Comparison of ENCODE assay signal across 8 cellular contexts in genomic region chr2:10303174-10303633, GRCh38. TPM values are rescaled to one million over a fixed set of nuclear protein-coding genes. Genes with fewer than 3 reads are reported as not detected.
A peak's percentile ranks its signal among the peaks of the same experiment; 100 is the strongest.
DNase-seq lines count a peak whose midpoint lies in the region; ATAC-seq and TF ChIP-seq lines count a peak whose summit lies in the region.

No MANE protein-coding gene starts in this region.

- in situ Hi-C loops in HAP-1 (cut with MboI; ENCODE audit: low sequenced_read_pairs): no loop called here

- H3K36me3 ChIP-seq in HAP-1 (replicated peaks): no peaks in the 10 kb centered on the region
- no peaks in the 10 kb centered on the region for H3K36me3 ChIP-seq in colonic mucosa
- no peaks in the 10 kb centered on the region for H3K36me3 ChIP-seq in mucosa of rectum (ENCODE audit: control insufficient read depth in 2 of 2, insufficient read depth in 2 of 2, low read length in 2 of 2)
- H3K36me3 ChIP-seq in aorta (ENCODE audit: control insufficient read depth in 1 of 2, insufficient read depth in 2 of 2, low read length in 1 of 2): no peaks in the 10 kb centered on the region

- TF ChIP-seq CTCF in C4-2B (conservative IDR thresholded peaks at IDR 0.05): no peak
- no peak for TF ChIP-seq CTCF in RWPE1 (conservative IDR thresholded peaks at IDR 0.05; ENCODE audit: low read depth)
- TF ChIP-seq CTCF in colonic mucosa (IDR thresholded peaks at IDR 0.05): no peak

- H3K9me3 ChIP-seq in HAP-1 (no peaks in the 10 kb centered on the region), colonic mucosa (no peaks in the 10 kb centered on the region), mucosa of rectum (ENCODE audit: control insufficient read depth in 2 of 2, low read length in 2 of 2) (no peaks in the 10 kb centered on the region), aorta (ENCODE audit: control insufficient read depth, low read length) (no peaks in the 10 kb centered on the region)

- peak overlapping the region; percentile 71 for H3K27ac ChIP-seq in C4-2B
- H3K27ac ChIP-seq in RWPE1: peak overlapping the region; percentile 80
- H3K27ac ChIP-seq in colonic mucosa: peak overlapping the region; percentile 85
- H3K27ac ChIP-seq in mucosa of rectum (ENCODE audit: low read depth in 2 of 2, low read length in 2 of 2): peak overlapping the region; percentile 86 to 87
- peak overlapping the region in 1 of 2 donors; percentile 45 for H3K27ac ChIP-seq in aorta (ENCODE audit: low read depth in 1 of 2, low read length in 2 of 2)

- no peaks in the 10 kb centered on the region for H3K27me3 ChIP-seq in HAP-1 (ENCODE audit: low read depth)
- H3K27me3 ChIP-seq in colonic mucosa: no peaks in the 10 kb centered on the region
- no peaks in the 10 kb centered on the region for H3K27me3 ChIP-seq in mucosa of rectum (ENCODE audit: control insufficient read depth in 2 of 2, insufficient read depth in 2 of 2, low read length in 2 of 2)
- no peaks in the 10 kb centered on the region for H3K27me3 ChIP-seq in aorta (ENCODE audit: control insufficient read depth in 1 of 2, insufficient read depth in 2 of 2, low read length in 1 of 2)

- intact Hi-C loops in colonic mucosa (cut with DNase I): no loop called here
- intact Hi-C loops in aorta (cut with DNase I): loop anchor here (2.0 to 5.0 kb wide), 4 partner anchors 102 to 181 kb away; partner anchors contain the start of genes ODC1 (in 1 of the 2) and RRM2 (in 1 of the 2)

- DNase-seq in HAP-1 (ENCODE audit: low spot score in 2 of 2): peak in 1 of 2 experiments; percentile 42
- no peak for DNase-seq in RWPE1 (ENCODE audit: low spot score)
- peak; percentile 49 for DNase-seq in colonic mucosa
- DNase-seq in aorta: peak; percentile 63 to 79
- no peak for DNase-seq in NCI-H128 (lab: John Stamatoyannopoulos, UW; ENCODE audit: unreplicated experiment)
- DNase-seq in hippocampal formation (lab: John Stamatoyannopoulos, UW): no peak

- WGBS in aorta, 2 donors: 1% methylated on average over 41 to 42 of the region's 42 CpGs

- peak overlapping the region; percentile 74 to 88 for H3K9ac ChIP-seq in colonic mucosa (ENCODE audit: low read depth in 2 of 2, low read length in 2 of 2)
- peak overlapping the region; percentile 76 to 87 for H3K9ac ChIP-seq in mucosa of rectum (ENCODE audit: low read depth in 1 of 2, low read length in 2 of 2)

- H3K4me3 ChIP-seq in HAP-1: peak overlapping the region; percentile 68
- H3K4me3 ChIP-seq in colonic mucosa: peak overlapping the region; percentile 94
- H3K4me3 ChIP-seq in mucosa of rectum (ENCODE audit: low read length in 2 of 2): peak overlapping the region; percentile 89 to 91
- peak overlapping the region; percentile 66 to 91 for H3K4me3 ChIP-seq in aorta (ENCODE audit: low read length in 2 of 2)

- ATAC-seq in aorta (ENCODE audit: low FRiP score): peak; percentile 7

- H3K4me1 ChIP-seq in HAP-1: peaks cover 17% of the 10 kb centered on the region
- peaks cover 20% of the 10 kb centered on the region for H3K4me1 ChIP-seq in colonic mucosa
- peaks cover 30 to 38% of the 10 kb centered on the region in 2 donors for H3K4me1 ChIP-seq in mucosa of rectum (ENCODE audit: control insufficient read depth in 2 of 2, insufficient read depth in 2 of 2, low read length in 2 of 2)
- H3K4me1 ChIP-seq in aorta (ENCODE audit: control insufficient read depth in 1 of 2, insufficient read depth in 2 of 2, low read length in 2 of 2): no peaks in the 10 kb centered on the region

- POLR2A ChIA-PET in RWPE1 (lab: Yijun Ruan, JAX; ENCODE audit: low non-redundant PET): interaction anchor here (0.6 to 1.4 kb wide), 2 partner anchors 106 to 338 kb away, joined by 4 to 6 read pairs; no protein-coding TSS in a partner anchor

- CTCF ChIA-PET in RWPE1 (lab: Yijun Ruan, JAX): interaction anchor here (1.1 to 1.9 kb wide), 3 partner anchors 106 to 179 kb away, joined by 3 to 9 read pairs (median 7); no protein-coding TSS in a partner anchor

RNA-seq across cellular contexts. Expression of gene HPCAL1, which starts 0.5 kb away (rescaled TPM):
- total RNA-seq in colonic mucosa: 10 to 100 TPM; 64.5 to 85.7 TPM
- 10 to 100 TPM; 21.4 to 28.1 TPM for total RNA-seq in aorta
- 10 to 100 TPM; 22.4 to 39.9 TPM for polyA plus RNA-seq in aorta

Comparison
In these comparisons a context has a peak if more than half of its experiments do, and no peak if none do; other contexts are left out.
1. DNase-seq: peak in colonic mucosa (single experiment) and aorta (2 of 2); none in RWPE1 (single experiment), NCI-H128 (single experiment) and hippocampal formation (0 of 2).
2. Peak in every context shown above with its lines, with median percentiles within 50 percentile points of each other: H3K4me3 ChIP-seq.